14 cellular contexts compared by ENCODE assay signal in genomic region chr4:996030-996993, GRCh38. TPM values are rescaled to one million over a fixed set of nuclear protein-coding genes. Genes with fewer than 3 reads are reported as not detected.
"Had no signal": no experiment of that assay in that cellular context is flagged by ENCODE, and none has a peak within 500 bp of the region (broad histone marks: within the 10 kb centered on the region; RNA-seq: fewer than 3 reads in every experiment).

No MANE protein-coding gene starts in this region.

- H3K4me3 Mint-ChIP-seq: activated naive CD8-positive, alpha-beta T cell; activated T-cell treated with anti-CD3 and anti-CD28 coated beads, Interleukin-2, amount 50 U/mL, for 4 hours had no signal

- H3K27ac Mint-ChIP-seq: activated naive CD8-positive, alpha-beta T cell; naive thymus-derived CD8-positive, alpha-beta T cell had no signal

- DNase-seq: activated CD4-positive, alpha-beta T cell treated with anti-CD3 and anti-CD28 coated beads for 1 hour; activated CD4-positive, alpha-beta T cell treated with anti-CD3 and anti-CD28 coated beads, Interleukin-2, amount 50 U/mL, for 48 hours; activated effector memory CD4-positive, alpha-beta T cell treated with anti-CD3 and anti-CD28 coated beads, Interleukin-2, amount 50 U/mL, for 16 hours; activated T-cell treated with anti-CD3 and anti-CD28 coated beads, Interleukin-2, amount 50 U/mL, for 4 hours; brain microvascular endothelial cell; lower lobe of right lung; naive thymus-derived CD8-positive, alpha-beta T cell; sigmoid colon; stimulated activated naive CD4-positive, alpha-beta T cell treated with Interleukin-2 at 50 U/mL for 16 hours; T-helper 2 cell had no signal

- ATAC-seq: esophagus mucosa had no signal

- H3K36me3 Mint-ChIP-seq: activated naive CD8-positive, alpha-beta T cell; naive thymus-derived CD8-positive, alpha-beta T cell had no signal

- H3K36me3 ChIP-seq: brain microvascular endothelial cell, lower lobe of right lung, sigmoid colon, upper lobe of left lung had no signal

- H3K9me3 Mint-ChIP-seq: activated T-cell treated with anti-CD3 and anti-CD28 coated beads, Interleukin-2, amount 50 U/mL, for 4 hours had no signal

- H3K27ac ChIP-seq: brain microvascular endothelial cell, lower lobe of right lung, sigmoid colon, upper lobe of left lung had no signal

- H3K9me3 ChIP-seq: lower lobe of right lung, sigmoid colon, upper lobe of left lung had no signal

RNA-seq across cellular contexts. Expression of gene SLC26A1, which starts 3.1 kb away (rescaled TPM):
- total RNA-seq: dermis blood vessel endothelial cell, esophagus mucosa, sigmoid colon had no signal
